Comparison of ENCODE assay signal across 10 cellular contexts in the genomic region with DNA sequence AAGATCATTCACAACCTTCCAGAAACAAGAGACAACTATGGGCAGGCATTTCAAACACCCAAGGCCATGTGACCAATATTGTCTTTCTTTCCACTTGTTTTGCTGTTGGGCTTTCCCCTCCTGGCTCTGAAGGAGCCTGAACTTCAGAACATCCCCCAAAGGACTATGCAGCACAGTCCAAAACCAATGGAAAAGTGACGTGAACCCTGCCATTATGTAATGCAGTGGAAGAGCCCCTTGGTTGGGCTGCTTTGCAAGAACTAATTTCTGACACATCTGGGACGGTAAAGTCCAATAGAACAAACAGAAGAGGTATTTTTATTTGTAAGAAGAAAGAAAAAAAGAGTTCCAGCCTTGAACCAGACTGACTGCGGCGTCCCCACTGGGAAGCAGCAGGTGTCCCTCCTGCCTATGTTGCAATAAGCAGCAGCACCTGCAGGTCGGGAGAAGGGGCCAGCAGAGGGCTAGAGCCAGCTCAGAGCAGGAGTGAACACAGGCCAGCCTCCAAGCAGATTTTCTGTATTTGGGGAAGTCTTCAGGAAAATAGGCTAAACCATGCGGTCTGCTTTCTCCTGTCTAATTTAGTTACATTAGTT.
DNase-seq lines count a peak whose midpoint lies in the region; ATAC-seq and TF ChIP-seq lines count a peak whose summit lies in the region.
"Had no signal": no experiment of that assay in that cellular context is flagged by ENCODE, and none has a peak within 500 bp of the region (broad histone marks: within the 10 kb centered on the region; RNA-seq: fewer than 3 reads in every experiment).

No MANE protein-coding gene starts in this region.

- H3K27me3 Mint-ChIP-seq in progenitor cell of endocrine pancreas, result peaks cover 3% of the 10 kb centered on the region
- peaks cover 18% of the 10 kb centered on the region for H3K27me3 Mint-ChIP-seq in activated CD4-positive, alpha-beta T cell treated with anti-CD3 and anti-CD28 coated beads, Interleukin-2, amount 10 ng/mL, durations not matched to agents 24 days and 14 days

- no peaks in the 10 kb centered on the region for H3K36me3 Mint-ChIP-seq in progenitor cell of endocrine pancreas (ENCODE audit: insufficient read depth)
- H3K36me3 Mint-ChIP-seq in activated CD4-positive, alpha-beta T cell treated with anti-CD3 and anti-CD28 coated beads, Interleukin-2, amount 10 ng/mL, durations not matched to agents 24 days and 14 days (ENCODE audit: low read depth), result no peaks in the 10 kb centered on the region

- H3K27ac Mint-ChIP-seq in progenitor cell of endocrine pancreas, result no peak overlapping the region
- no peak overlapping the region for H3K27ac Mint-ChIP-seq in activated CD4-positive, alpha-beta T cell treated with anti-CD3 and anti-CD28 coated beads, Interleukin-2, amount 10 ng/mL, durations not matched to agents 24 days and 14 days

- intact Hi-C loops in activated CD4-positive, alpha-beta T cell treated with anti-CD3 and anti-CD28 coated beads, Interleukin-2, amount 10 ng/mL, durations not matched to agents 24 days and 14 days (cut with micrococcal nuclease), result no loop called here

- no peaks in the 10 kb centered on the region for H3K4me1 Mint-ChIP-seq in progenitor cell of endocrine pancreas (ENCODE audit: low read depth)
- peaks cover 6% of the 10 kb centered on the region for H3K4me1 Mint-ChIP-seq in activated CD4-positive, alpha-beta T cell treated with anti-CD3 and anti-CD28 coated beads, Interleukin-2, amount 10 ng/mL, durations not matched to agents 24 days and 14 days

- DNase-seq in NCI-H2081 treated with DMSO at 0.1 percent for 48 hours (lab: John Stamatoyannopoulos, UW) (peak; percentile 2), ecto neural progenitor cell (ENCODE audit: low spot score) (peak; percentile 60), progenitor cell of endocrine pancreas (ENCODE audit: low spot score, unreplicated experiment) (peak; percentile 33), superior temporal gyrus (ENCODE audit: extremely low spot score) (no peak)
- no peak for DNase-seq in activated CD4-positive, alpha-beta T cell treated with anti-CD3 and anti-CD28 coated beads, Interleukin-2, amount 10 ng/mL, durations not matched to agents 24 days and 14 days
- DNase-seq in activated CD4-positive, CD25-positive, alpha-beta regulatory T cell treated with anti-CD3 and anti-CD28 coated beads, Interleukin-2, amount 50 U/mL, for 72 hours, result no peak
- DNase-seq: activated CD8-positive, alpha-beta memory T cell treated with anti-CD3 and anti-CD28 coated beads, Interleukin-2, amount 50 U/mL, for 4 hours; stimulated activated CD8-positive, alpha-beta memory T cell treated with anti-CD3 and anti-CD28 coated beads, Interleukin-4, amount 100 ng/mL, for 48 hours had no signal

- ATAC-seq in GM19351 (IDR thresholded peaks at IDR 0.05; ENCODE audit: unreplicated experiment), result peak; percentile 85
- no peak for ATAC-seq in HG02642 (IDR thresholded peaks at IDR 0.05; ENCODE audit: poor library complexity, unreplicated experiment)

- no peaks in the 10 kb centered on the region for H3K9me3 Mint-ChIP-seq in progenitor cell of endocrine pancreas (ENCODE audit: low read depth)
- H3K9me3 Mint-ChIP-seq in activated CD4-positive, alpha-beta T cell treated with anti-CD3 and anti-CD28 coated beads, Interleukin-2, amount 10 ng/mL, durations not matched to agents 24 days and 14 days, result peaks cover 11% of the 10 kb centered on the region

- peak; percentile 54 for TF ChIP-seq CTCF in progenitor cell of endocrine pancreas (IDR thresholded peaks at IDR 0.05; ENCODE audit: unreplicated experiment)

- no peak overlapping the region for H3K4me3 Mint-ChIP-seq in progenitor cell of endocrine pancreas (ENCODE audit: low read depth)
- H3K4me3 Mint-ChIP-seq in activated CD4-positive, alpha-beta T cell treated with anti-CD3 and anti-CD28 coated beads, Interleukin-2, amount 10 ng/mL, durations not matched to agents 24 days and 14 days, result no peak overlapping the region

Comparison
In these comparisons a context has a peak if more than half of its experiments do, and no peak if none do; other contexts are left out.
1. DNase-seq: peak in NCI-H2081 treated with DMSO at 0.1 percent for 48 hours (single experiment), ecto neural progenitor cell (single experiment) and progenitor cell of endocrine pancreas (single experiment); none in activated CD4-positive, alpha-beta T cell treated with anti-CD3 and anti-CD28 coated beads, Interleukin-2, amount 10 ng/mL, durations not matched to agents 24 days and 14 days (single experiment), superior temporal gyrus (single experiment) and activated CD4-positive, CD25-positive, alpha-beta regulatory T cell treated with anti-CD3 and anti-CD28 coated beads, Interleukin-2, amount 50 U/mL, for 72 hours (single experiment).